In the genomic region with DNA sequence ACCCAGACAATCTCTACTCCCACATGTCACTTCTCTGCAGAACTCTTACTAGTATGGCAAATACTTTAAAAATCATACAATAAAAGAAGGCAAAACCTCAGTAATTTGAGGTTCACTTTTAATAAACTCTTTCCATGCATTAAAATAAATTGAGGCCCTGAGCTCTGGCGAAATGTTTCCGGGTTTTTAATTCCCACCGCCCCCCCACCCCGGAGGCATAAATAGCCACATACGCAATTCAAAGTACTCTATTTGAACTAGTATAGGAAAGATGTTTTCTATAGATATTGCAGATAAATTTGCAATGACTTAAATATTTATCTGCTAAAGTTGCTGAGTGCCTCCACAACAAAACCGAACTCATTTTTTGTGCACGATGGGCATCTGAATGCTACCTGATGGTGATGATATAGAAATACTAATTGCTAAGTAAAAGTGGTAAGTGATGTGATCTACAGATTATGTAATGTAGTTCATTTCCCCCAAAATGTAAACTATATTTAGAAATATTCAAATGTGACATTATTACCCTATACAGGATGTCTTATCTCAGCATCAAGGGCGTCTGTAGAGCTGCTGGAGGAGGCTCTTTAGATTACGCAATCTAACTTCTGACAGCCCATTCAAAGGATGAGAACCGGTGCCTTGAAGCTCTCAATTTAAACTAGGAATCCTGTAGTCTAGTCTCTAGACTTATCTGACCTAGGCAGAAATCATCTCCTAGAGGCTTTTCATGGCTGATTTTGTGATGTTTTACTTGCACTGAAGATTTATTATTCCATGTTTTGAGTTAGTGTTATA, we compare ENCODE assay signal across 1 cellular context.
TF ChIP-seq lines count a peak whose summit lies in the region.

No MANE protein-coding gene starts in this region.

TF ChIP-seq in SK-N-SH treated with all-trans-retinoic acid at 6 μM for 48 hours, 23 proteins besides CTCF, POLR2A, EP300 and RAD21 (continued from another document):
- TF ChIP-seq OSR1 (CRISPR knock-in tag; IDR thresholded peaks at IDR 0.05) (no peak), TCF4 (CRISPR knock-in tag; IDR thresholded peaks at IDR 0.05; ENCODE audit: borderline replicate concordance) (no peak), ZNF8 (CRISPR knock-in tag; IDR thresholded peaks at IDR 0.05) (no peak), ZC3H10 (CRISPR knock-in tag; IDR thresholded peaks at IDR 0.05) (peak; percentile 58; the same call in 1 of the 2 replicates), BACH2 (CRISPR knock-in tag; IDR thresholded peaks at IDR 0.05; ENCODE audit: borderline replicate concordance) (no peak), GLIS3 (CRISPR knock-in tag; IDR thresholded peaks at IDR 0.05) (no peak), TOX (CRISPR knock-in tag; IDR thresholded peaks at IDR 0.05; ENCODE audit: borderline replicate concordance) (no peak), PPARA (CRISPR knock-in tag; IDR thresholded peaks at IDR 0.05; ENCODE audit: borderline replicate concordance) (no peak), ARNTL (CRISPR knock-in tag; IDR thresholded peaks at IDR 0.05; ENCODE audit: borderline replicate concordance, low read depth) (no peak), CSDC2 (CRISPR knock-in tag; IDR thresholded peaks at IDR 0.05) (no peak), ZNF70 (CRISPR knock-in tag; IDR thresholded peaks at IDR 0.05) (peak; percentile 68), SNAI2 (CRISPR knock-in tag; IDR thresholded peaks at IDR 0.05) (no peak)
- TF ChIP-seq, protein P1, sequence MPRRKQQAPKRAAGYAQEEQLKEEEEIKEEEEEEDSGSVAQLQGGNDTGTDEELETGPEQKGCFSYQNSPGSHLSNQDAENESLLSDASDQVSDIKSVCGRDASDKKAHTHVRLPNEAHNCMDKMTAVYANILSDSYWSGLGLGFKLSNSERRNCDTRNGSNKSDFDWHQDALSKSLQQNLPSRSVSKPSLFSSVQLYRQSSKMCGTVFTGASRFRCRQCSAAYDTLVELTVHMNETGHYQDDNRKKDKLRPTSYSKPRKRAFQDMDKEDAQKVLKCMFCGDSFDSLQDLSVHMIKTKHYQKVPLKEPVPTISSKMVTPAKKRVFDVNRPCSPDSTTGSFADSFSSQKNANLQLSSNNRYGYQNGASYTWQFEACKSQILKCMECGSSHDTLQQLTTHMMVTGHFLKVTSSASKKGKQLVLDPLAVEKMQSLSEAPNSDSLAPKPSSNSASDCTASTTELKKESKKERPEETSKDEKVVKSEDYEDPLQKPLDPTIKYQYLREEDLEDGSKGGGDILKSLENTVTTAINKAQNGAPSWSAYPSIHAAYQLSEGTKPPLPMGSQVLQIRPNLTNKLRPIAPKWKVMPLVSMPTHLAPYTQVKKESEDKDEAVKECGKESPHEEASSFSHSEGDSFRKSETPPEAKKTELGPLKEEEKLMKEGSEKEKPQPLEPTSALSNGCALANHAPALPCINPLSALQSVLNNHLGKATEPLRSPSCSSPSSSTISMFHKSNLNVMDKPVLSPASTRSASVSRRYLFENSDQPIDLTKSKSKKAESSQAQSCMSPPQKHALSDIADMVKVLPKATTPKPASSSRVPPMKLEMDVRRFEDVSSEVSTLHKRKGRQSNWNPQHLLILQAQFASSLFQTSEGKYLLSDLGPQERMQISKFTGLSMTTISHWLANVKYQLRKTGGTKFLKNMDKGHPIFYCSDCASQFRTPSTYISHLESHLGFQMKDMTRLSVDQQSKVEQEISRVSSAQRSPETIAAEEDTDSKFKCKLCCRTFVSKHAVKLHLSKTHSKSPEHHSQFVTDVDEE (CRISPR knock-in tag; IDR thresholded peaks at IDR 0.05), result 0 out of 2 replicates have a peak, but pooled peaks have one; percentile 9
- TF ChIP-seq, protein P2, sequence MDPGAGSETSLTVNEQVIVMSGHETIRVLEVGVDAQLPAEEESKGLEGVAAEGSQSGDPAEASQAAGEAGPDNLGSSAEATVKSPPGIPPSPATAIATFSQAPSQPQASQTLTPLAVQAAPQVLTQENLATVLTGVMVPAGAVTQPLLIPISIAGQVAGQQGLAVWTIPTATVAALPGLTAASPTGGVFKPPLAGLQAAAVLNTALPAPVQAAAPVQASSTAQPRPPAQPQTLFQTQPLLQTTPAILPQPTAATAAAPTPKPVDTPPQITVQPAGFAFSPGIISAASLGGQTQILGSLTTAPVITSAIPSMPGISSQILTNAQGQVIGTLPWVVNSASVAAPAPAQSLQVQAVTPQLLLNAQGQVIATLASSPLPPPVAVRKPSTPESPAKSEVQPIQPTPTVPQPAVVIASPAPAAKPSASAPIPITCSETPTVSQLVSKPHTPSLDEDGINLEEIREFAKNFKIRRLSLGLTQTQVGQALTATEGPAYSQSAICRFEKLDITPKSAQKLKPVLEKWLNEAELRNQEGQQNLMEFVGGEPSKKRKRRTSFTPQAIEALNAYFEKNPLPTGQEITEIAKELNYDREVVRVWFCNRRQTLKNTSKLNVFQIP (CRISPR knock-in tag; IDR thresholded peaks at IDR 0.05; ENCODE audit: borderline replicate concordance, low read depth), result no peak
- TF ChIP-seq, protein P3, sequence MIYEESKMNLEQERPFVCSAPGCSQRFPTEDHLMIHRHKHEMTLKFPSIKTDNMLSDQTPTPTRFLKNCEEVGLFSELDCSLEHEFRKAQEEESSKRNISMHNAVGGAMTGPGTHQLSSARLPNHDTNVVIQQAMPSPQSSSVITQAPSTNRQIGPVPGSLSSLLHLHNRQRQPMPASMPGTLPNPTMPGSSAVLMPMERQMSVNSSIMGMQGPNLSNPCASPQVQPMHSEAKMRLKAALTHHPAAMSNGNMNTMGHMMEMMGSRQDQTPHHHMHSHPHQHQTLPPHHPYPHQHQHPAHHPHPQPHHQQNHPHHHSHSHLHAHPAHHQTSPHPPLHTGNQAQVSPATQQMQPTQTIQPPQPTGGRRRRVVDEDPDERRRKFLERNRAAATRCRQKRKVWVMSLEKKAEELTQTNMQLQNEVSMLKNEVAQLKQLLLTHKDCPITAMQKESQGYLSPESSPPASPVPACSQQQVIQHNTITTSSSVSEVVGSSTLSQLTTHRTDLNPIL (CRISPR knock-in tag; IDR thresholded peaks at IDR 0.05; ENCODE audit: low read depth), result 0 out of 2 replicates have a peak, but pooled peaks have one; percentile 20
- TF ChIP-seq, protein P4, sequence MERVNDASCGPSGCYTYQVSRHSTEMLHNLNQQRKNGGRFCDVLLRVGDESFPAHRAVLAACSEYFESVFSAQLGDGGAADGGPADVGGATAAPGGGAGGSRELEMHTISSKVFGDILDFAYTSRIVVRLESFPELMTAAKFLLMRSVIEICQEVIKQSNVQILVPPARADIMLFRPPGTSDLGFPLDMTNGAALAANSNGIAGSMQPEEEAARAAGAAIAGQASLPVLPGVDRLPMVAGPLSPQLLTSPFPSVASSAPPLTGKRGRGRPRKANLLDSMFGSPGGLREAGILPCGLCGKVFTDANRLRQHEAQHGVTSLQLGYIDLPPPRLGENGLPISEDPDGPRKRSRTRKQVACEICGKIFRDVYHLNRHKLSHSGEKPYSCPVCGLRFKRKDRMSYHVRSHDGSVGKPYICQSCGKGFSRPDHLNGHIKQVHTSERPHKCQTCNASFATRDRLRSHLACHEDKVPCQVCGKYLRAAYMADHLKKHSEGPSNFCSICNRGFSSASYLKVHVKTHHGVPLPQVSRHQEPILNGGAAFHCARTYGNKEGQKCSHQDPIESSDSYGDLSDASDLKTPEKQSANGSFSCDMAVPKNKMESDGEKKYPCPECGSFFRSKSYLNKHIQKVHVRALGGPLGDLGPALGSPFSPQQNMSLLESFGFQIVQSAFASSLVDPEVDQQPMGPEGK (CRISPR knock-in tag; IDR thresholded peaks at IDR 0.05; ENCODE audit: borderline replicate concordance), result no peak
